In the genomic region with DNA sequence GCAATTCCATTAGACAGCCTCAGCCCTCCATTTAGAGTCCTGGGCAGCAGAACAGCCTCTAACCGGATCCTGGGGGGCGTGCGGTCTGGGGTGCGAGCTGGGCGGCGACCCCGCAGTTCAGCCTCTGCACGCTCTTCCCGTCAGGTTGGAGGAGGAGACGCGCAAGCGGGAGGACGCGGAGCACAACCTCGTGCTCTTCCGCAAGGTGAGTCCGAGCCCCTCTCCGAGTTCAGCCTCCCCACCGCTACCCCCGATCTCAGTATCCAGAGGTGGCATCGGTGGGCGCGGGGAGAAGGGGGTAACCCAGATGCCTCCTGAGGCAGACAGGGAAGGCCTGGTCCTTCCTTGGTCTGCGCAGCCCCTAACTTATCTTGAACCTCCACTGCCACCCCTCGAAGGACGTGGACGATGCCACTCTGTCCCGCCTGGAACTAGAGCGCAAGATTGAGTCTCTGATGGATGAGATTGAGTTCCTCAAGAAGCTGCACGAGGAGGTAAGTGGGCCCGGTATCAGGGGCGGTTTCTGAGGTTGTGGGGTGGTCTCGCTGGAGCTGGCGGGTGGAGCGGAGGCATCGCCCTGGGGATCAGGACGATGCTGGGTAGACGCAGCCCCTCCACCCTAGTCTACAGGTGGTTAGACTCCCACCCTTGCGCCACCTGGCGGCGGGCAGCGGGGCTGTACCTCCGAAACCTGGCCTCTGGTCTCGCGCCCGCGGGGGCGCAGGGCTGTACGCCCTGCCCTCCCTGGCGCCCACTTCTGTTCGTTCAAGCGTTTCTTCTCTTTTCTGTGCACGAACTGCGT, we compare ENCODE assay signal across 8 cellular contexts. TPM values are rescaled to one million over a fixed set of nuclear protein-coding genes. Genes with fewer than 3 reads are reported as not detected.
A peak's percentile ranks its signal among the peaks of the same experiment; 100 is the strongest.
DNase-seq lines count a peak whose midpoint lies in the region; ATAC-seq and TF ChIP-seq lines count a peak whose summit lies in the region.

No MANE protein-coding gene starts in this region.

- intact Hi-C loops in A673 (cut with micrococcal nuclease; ENCODE audit: unreplicated experiment): no loop called here

- peaks cover 17% of the 10 kb centered on the region for H3K4me1 ChIP-seq in A673 (ENCODE audit: insufficient read depth, low read length, poor library complexity, severe bottlenecking)
- H3K4me1 ChIP-seq in iPS-15b (ENCODE audit: control insufficient read depth, insufficient read depth, low read length): peaks cover 12% of the 10 kb centered on the region

- H3K4me3 ChIP-seq in A673 (ENCODE audit: low read depth, low read length, poor library complexity, severe bottlenecking) (no peak overlapping the region), H7 (ENCODE audit: insufficient read depth, low read depth, low read length) (peak overlapping the region; percentile 34; the same call in 1 of the 2 replicates), SU-DHL-6 (ENCODE audit: insufficient read depth, low read length, poor library complexity, severe bottlenecking) (peak overlapping the region; percentile 49), iPS-15b (ENCODE audit: low read depth, low read length) (peak overlapping the region; percentile 59)

- H3K4me3 Mint-ChIP-seq in activated naive CD8-positive, alpha-beta T cell treated with anti-CD3 and anti-CD28 coated beads, Interleukin-2, amount 10 ng/mL, durations not matched to agents 7 days and 5 days: peak overlapping the region; percentile 72

- H2AFZ ChIP-seq in SU-DHL-6 (ENCODE audit: low read depth, low read length, severe bottlenecking): peak overlapping the region; percentile 71

- DNase-seq in A673 (ENCODE audit: low spot score) (no peak), H7 (peak; percentile 97)
- peak; percentile 82 for DNase-seq in activated naive CD8-positive, alpha-beta T cell treated with anti-CD3 and anti-CD28 coated beads, Interleukin-2, amount 10 ng/mL, durations not matched to agents 7 days and 5 days
- peak; percentile 64 to 65 for DNase-seq in stimulated activated CD4-positive, alpha-beta T cell treated with anti-CD3 and anti-CD28 coated beads, Interleukin-4, amount 100 ng/mL, for 48 hours (ENCODE audit: low read depth in 2 of 2)

- POLR2A ChIA-PET in A673 (lab: Charles Lee; ENCODE audit: low non-redundant PET): no interaction called here
- POLR2A ChIA-PET in activated naive CD8-positive, alpha-beta T cell treated with anti-CD3 and anti-CD28 coated beads, Interleukin-2, amount 10 ng/mL, durations not matched to agents 7 days and 5 days (lab: Charles Lee): interaction anchor here (1.1 to 2.4 kb wide), 4 partner anchors 27 to 35 kb away, joined by 3 to 7 read pairs (median 4); a partner anchor contains a TSS

- no peaks in the 10 kb centered on the region for H3K36me3 Mint-ChIP-seq in activated naive CD8-positive, alpha-beta T cell treated with anti-CD3 and anti-CD28 coated beads, Interleukin-2, amount 10 ng/mL, durations not matched to agents 7 days and 5 days

- H3F3A ChIP-seq in SU-DHL-6 (ENCODE audit: insufficient read depth): no peaks in the 10 kb centered on the region

- H3K9me3 ChIP-seq in A673 (ENCODE audit: low read depth, low read length, poor library complexity, severe bottlenecking) (no peaks in the 10 kb centered on the region), SU-DHL-6 (ENCODE audit: insufficient read depth, low read length) (no peaks in the 10 kb centered on the region), iPS-15b (ENCODE audit: control insufficient read depth, insufficient read depth, low read length) (no peaks in the 10 kb centered on the region)

- no peaks in the 10 kb centered on the region for H3K9me2 ChIP-seq in SU-DHL-6 (replicated peaks; ENCODE audit: insufficient read depth, low read length)

- peak overlapping the region; percentile 37 for H3K9ac ChIP-seq in SU-DHL-6 (ENCODE audit: low read length)
- H3K9ac ChIP-seq in iPS-15b (ENCODE audit: low read depth, low read length): no peak overlapping the region

- no peaks in the 10 kb centered on the region for H3K36me3 ChIP-seq in A673 (ENCODE audit: insufficient read depth, low read length, poor library complexity, severe bottlenecking)
- H3K36me3 ChIP-seq in H7 (replicated peaks; ENCODE audit: control insufficient read depth, insufficient read depth, low read length): no peaks in the 10 kb centered on the region
- H3K36me3 ChIP-seq in SU-DHL-6 (ENCODE audit: low read length): no peaks in the 10 kb centered on the region
- no peaks in the 10 kb centered on the region for H3K36me3 ChIP-seq in iPS-15b (ENCODE audit: control insufficient read depth, insufficient read depth, low read length)

- BruUV-seq in A673 (replicated peaks; lab: Mats Ljungman, UMichigan): no TSS peak

- CTCF ChIA-PET in A673 (lab: Charles Lee): interaction anchor here (0.6 kb wide), 1 partner anchor 126 kb away, joined by 5 read pairs; no protein-coding TSS in a partner anchor

- no peak overlapping the region for H3K27ac Mint-ChIP-seq in activated naive CD8-positive, alpha-beta T cell treated with anti-CD3 and anti-CD28 coated beads, Interleukin-2, amount 10 ng/mL, durations not matched to agents 7 days and 5 days

- no peaks in the 10 kb centered on the region for H3K9me3 Mint-ChIP-seq in activated naive CD8-positive, alpha-beta T cell treated with anti-CD3 and anti-CD28 coated beads, Interleukin-2, amount 10 ng/mL, durations not matched to agents 7 days and 5 days

- ATAC-seq in activated naive CD8-positive, alpha-beta T cell treated with anti-CD3 and anti-CD28 coated beads, Interleukin-2, amount 10 ng/mL, durations not matched to agents 7 days and 5 days (ENCODE audit: low read depth): peak; percentile 73
- ATAC-seq in GM18909 (IDR thresholded peaks at IDR 0.05; ENCODE audit: poor library complexity, unreplicated experiment): no peak
- ATAC-seq in GM19467 (IDR thresholded peaks at IDR 0.05; ENCODE audit: unreplicated experiment): no peak

- peaks cover 62% of the 10 kb centered on the region for H3K27me3 Mint-ChIP-seq in activated naive CD8-positive, alpha-beta T cell treated with anti-CD3 and anti-CD28 coated beads, Interleukin-2, amount 10 ng/mL, durations not matched to agents 7 days and 5 days

- H3K27me3 ChIP-seq in A673 (replicated peaks; ENCODE audit: insufficient read depth, low read depth, low read length, poor library complexity) (no peaks in the 10 kb centered on the region), H7 (ENCODE audit: control insufficient read depth, insufficient read depth, low read length) (peaks cover 69% of the 10 kb centered on the region), SU-DHL-6 (ENCODE audit: low read length) (no peaks in the 10 kb centered on the region), iPS-15b (ENCODE audit: control insufficient read depth, insufficient read depth, low read length) (peaks cover 78% of the 10 kb centered on the region)

- H3K4me1 Mint-ChIP-seq in activated naive CD8-positive, alpha-beta T cell treated with anti-CD3 and anti-CD28 coated beads, Interleukin-2, amount 10 ng/mL, durations not matched to agents 7 days and 5 days: peaks cover 10% of the 10 kb centered on the region

- peak overlapping the region; percentile 68 for H3K4me2 ChIP-seq in SU-DHL-6 (ENCODE audit: low read depth, low read length, poor library complexity, severe bottlenecking)

- H3K27ac ChIP-seq in A673 (ENCODE audit: low read depth, low read length, poor library complexity, severe bottlenecking) (no peak overlapping the region), SU-DHL-6 (ENCODE audit: low read depth, low read length) (no peak overlapping the region)

- TF ChIP-seq CTCF in A673 (conservative IDR thresholded peaks at IDR 0.05; ENCODE audit: low read depth, low read length): peak; percentile 64
- peak; percentile 88 for TF ChIP-seq CTCF in SU-DHL-6 (IDR thresholded peaks at IDR 0.05; ENCODE audit: insufficient read depth, low read length, poor library complexity, severe bottlenecking)

- H3K79me2 ChIP-seq in SU-DHL-6 (ENCODE audit: insufficient read depth, low read length): no peaks in the 10 kb centered on the region

- no peaks in the 10 kb centered on the region for H4K20me1 ChIP-seq in SU-DHL-6 (ENCODE audit: low read depth, low read length)

RNA-seq across cellular contexts. Expression of a gene that starts 1.3 kb away (rescaled TPM):
- total RNA-seq in A673 (2021): not detected in 2 replicates
- total RNA-seq in H7 (2014; rRNA removed; shearing (Covaris generic)): 2.5 and 5.1 TPM in 2 replicates
- total RNA-seq in activated naive CD8-positive, alpha-beta T cell treated with anti-CD3 and anti-CD28 coated beads, Interleukin-2, amount 10 ng/mL, durations not matched to agents 7 days and 5 days: under 1 TPM in 1 of 2 experiments, not detected in 1; 0.67 TPM

RNA-seq across cellular contexts. Expression of a gene that starts 26.8 kb away (rescaled TPM):
- total RNA-seq in A673 (2021): 121 and 124 TPM in 2 replicates
- 46.1 and 48.0 TPM in 2 replicates for total RNA-seq in H7 (2014; rRNA removed; shearing (Covaris generic))
- total RNA-seq in activated naive CD8-positive, alpha-beta T cell treated with anti-CD3 and anti-CD28 coated beads, Interleukin-2, amount 10 ng/mL, durations not matched to agents 7 days and 5 days: 10 to 100 TPM; 73.8 to 80.4 TPM

RNA-seq across cellular contexts. Expression of a gene that starts 31.4 kb away (rescaled TPM):
- total RNA-seq in A673 (2021): 510 and 622 TPM in 2 replicates
- 1,301 and 1,698 TPM in 2 replicates for total RNA-seq in H7 (2014; rRNA removed; shearing (Covaris generic))
- 100 to 1,000 TPM; 162 to 168 TPM for total RNA-seq in activated naive CD8-positive, alpha-beta T cell treated with anti-CD3 and anti-CD28 coated beads, Interleukin-2, amount 10 ng/mL, durations not matched to agents 7 days and 5 days

RNA-seq across cellular contexts. Expression of a gene that starts 40.8 kb away (rescaled TPM):
- 0.41 and 1.0 TPM in 2 replicates for total RNA-seq in A673 (2021)
- total RNA-seq in H7 (2014; rRNA removed; shearing (Covaris generic)): 1.1 and 3.3 TPM in 2 replicates
- not detected for total RNA-seq in activated naive CD8-positive, alpha-beta T cell treated with anti-CD3 and anti-CD28 coated beads, Interleukin-2, amount 10 ng/mL, durations not matched to agents 7 days and 5 days

RNA-seq across cellular contexts. Expression of a gene that starts 50.5 kb away (rescaled TPM):
- total RNA-seq in A673 (2021): 1.9 and 3.0 TPM in 2 replicates
- 0.15 and 0.35 TPM in 2 replicates for total RNA-seq in H7 (2014; rRNA removed; shearing (Covaris generic))
- under 1 TPM; 0.11 to 0.31 TPM for total RNA-seq in activated naive CD8-positive, alpha-beta T cell treated with anti-CD3 and anti-CD28 coated beads, Interleukin-2, amount 10 ng/mL, durations not matched to agents 7 days and 5 days
